15 cellular contexts compared by ENCODE assay signal in genomic region chr22:38027487-38027886, GRCh38. TPM values are rescaled to one million over a fixed set of nuclear protein-coding genes. Genes with fewer than 3 reads are reported as not detected.
A peak's percentile ranks its signal among the peaks of the same experiment; 100 is the strongest.
DNase-seq lines count a peak whose midpoint lies in the region; ATAC-seq and TF ChIP-seq lines count a peak whose summit lies in the region.
"Had no signal": no experiment of that assay in that cellular context is flagged by ENCODE, and none has a peak within 500 bp of the region (broad histone marks: within the 10 kb centered on the region; RNA-seq: fewer than 3 reads in every experiment).

No MANE protein-coding gene starts in this region.

- H3K36me3 ChIP-seq in RWPE2 (ENCODE audit: low read depth): no peaks in the 10 kb centered on the region

- no peak for ATAC-seq in RWPE2 (ENCODE audit: low read depth)
- no peak for ATAC-seq in effector memory CD8-positive, alpha-beta T cell (replicated peaks)
- ATAC-seq: Panc1 had no signal

- no peaks in the 10 kb centered on the region for H3K4me1 ChIP-seq in RWPE2 (ENCODE audit: insufficient read depth, poor library complexity, severe bottlenecking)

- no peak overlapping the region for H3K4me3 Mint-ChIP-seq in progenitor cell of endocrine pancreas (ENCODE audit: low read depth)
- no peak overlapping the region for H3K4me3 Mint-ChIP-seq in effector memory CD8-positive, alpha-beta T cell

- no peak overlapping the region for H3K4me3 ChIP-seq in RWPE2 (ENCODE audit: severe bottlenecking)

- no peaks in the 10 kb centered on the region for H3K9me3 Mint-ChIP-seq in progenitor cell of endocrine pancreas (ENCODE audit: low read depth)
- H3K9me3 Mint-ChIP-seq in effector memory CD8-positive, alpha-beta T cell: no peaks in the 10 kb centered on the region
- H3K9me3 Mint-ChIP-seq: CD8-positive, alpha-beta memory T cell had no signal

- H3K27me3 Mint-ChIP-seq in progenitor cell of endocrine pancreas: peaks cover 31% of the 10 kb centered on the region
- H3K27me3 Mint-ChIP-seq in effector memory CD8-positive, alpha-beta T cell: no peaks in the 10 kb centered on the region

- H3K27me3 ChIP-seq in RWPE2 (ENCODE audit: insufficient read depth, poor library complexity, severe bottlenecking) (no peaks in the 10 kb centered on the region), layer of hippocampus (ENCODE audit: control insufficient read depth, insufficient read depth, low read length) (no peaks in the 10 kb centered on the region)

- H3K9me3 ChIP-seq in RWPE2 (ENCODE audit: severe bottlenecking): no peaks in the 10 kb centered on the region

- H3K36me3 Mint-ChIP-seq in progenitor cell of endocrine pancreas (ENCODE audit: insufficient read depth): no peaks in the 10 kb centered on the region
- H3K36me3 Mint-ChIP-seq in effector memory CD8-positive, alpha-beta T cell (ENCODE audit: insufficient read depth): no peaks in the 10 kb centered on the region
- H3K36me3 Mint-ChIP-seq: CD8-positive, alpha-beta memory T cell had no signal

- H3K27ac ChIP-seq in RWPE2 (ENCODE audit: poor library complexity, severe bottlenecking) (no peak overlapping the region), cingulate gyrus (ENCODE audit: low read depth, low read length) (peak overlapping the region; percentile 77), layer of hippocampus (ENCODE audit: low read depth, low read length) (peak overlapping the region; percentile 99), substantia nigra (ENCODE audit: low read depth, low read length, poor library complexity, severe bottlenecking) (peak overlapping the region; percentile 100)

- TF ChIP-seq CTCF in RWPE2 (IDR thresholded peaks at IDR 0.05; ENCODE audit: poor library complexity, severe bottlenecking): no peak
- TF ChIP-seq CTCF in progenitor cell of endocrine pancreas (IDR thresholded peaks at IDR 0.05; ENCODE audit: unreplicated experiment): no peak

- H3K4me1 Mint-ChIP-seq in progenitor cell of endocrine pancreas (ENCODE audit: low read depth): no peaks in the 10 kb centered on the region
- H3K4me1 Mint-ChIP-seq in effector memory CD8-positive, alpha-beta T cell (ENCODE audit: low read depth in 2 of 2): peaks cover 6 to 10% of the 10 kb centered on the region in 2 donors

- no peak overlapping the region for H3K27ac Mint-ChIP-seq in progenitor cell of endocrine pancreas
- H3K27ac Mint-ChIP-seq in effector memory CD8-positive, alpha-beta T cell: no peak overlapping the region

- DNase-seq in RWPE2 (ENCODE audit: low spot score): peak; percentile 34
- peak in 14 of 49 donors; percentile 32 to 59 (median 45) for DNase-seq in substantia nigra (lab: John Stamatoyannopoulos, UW)
- DNase-seq in kidney tubule cell (ENCODE audit: low spot score): no peak
- DNase-seq in progenitor cell of endocrine pancreas (ENCODE audit: low spot score, unreplicated experiment): no peak
- DNase-seq in effector memory CD8-positive, alpha-beta T cell: no peak
- DNase-seq: CD8-positive, alpha-beta memory T cell; Karpas-422; MM.1S; NCI-H187 treated with DMSO at 0.1 percent for 48 hours; NCI-H446; NCI-H748 treated with DMSO at 0.1 percent for 48 hours; SHP77 treated with DMSO at 0.1 percent for 48 hours had no signal

RNA-seq across cellular contexts. Expression of gene PICK1, which starts 29.7 kb away (rescaled TPM):
- total RNA-seq in progenitor cell of endocrine pancreas: 64.2 and 67.3 TPM in 2 replicates

RNA-seq across cellular contexts. Expression of gene SOX10, which starts 43.1 kb away (rescaled TPM):
- 0.95 and 1.3 TPM in 2 replicates for total RNA-seq in progenitor cell of endocrine pancreas
- total RNA-seq: CD8-positive, alpha-beta memory T cell had no signal

RNA-seq across cellular contexts. Expression of gene SLC16A8, which starts 56.5 kb away (rescaled TPM):
- 2.6 and 3.0 TPM in 2 replicates for total RNA-seq in progenitor cell of endocrine pancreas
